ENCODE assay signal across 8 cellular contexts in genomic region chr12:40010899-40011774, GRCh38.
DNase-seq lines count a peak whose midpoint lies in the region; ATAC-seq and TF ChIP-seq lines count a peak whose summit lies in the region.

No MANE protein-coding gene starts in this region.

- no peak overlapping the region for H3K14ac ChIP-seq in H9 (ENCODE audit: insufficient read depth, low read length)

- H3K18ac ChIP-seq in H9 (ENCODE audit: insufficient read length, low read depth, low read length), result no peak overlapping the region

- H3T11ph ChIP-seq in H9 (ENCODE audit: low read length), result no peak overlapping the region

- no peaks in the 10 kb centered on the region for H3K36me3 Mint-ChIP-seq in H9 (ENCODE audit: insufficient read depth in 1 of 3, low read depth in 3 of 3)
- no peaks in the 10 kb centered on the region for H3K36me3 Mint-ChIP-seq in T-cell
- H3K36me3 Mint-ChIP-seq in brain, result peaks cover 14% of the 10 kb centered on the region
- H3K36me3 Mint-ChIP-seq in immature natural killer cell, result no peaks in the 10 kb centered on the region

- H3K23me2 ChIP-seq in H9 (ENCODE audit: insufficient read length, low read depth, low read length, poor library complexity, severe bottlenecking), result no peaks in the 10 kb centered on the region

- CTCF ChIA-PET in T-cell (lab: Charles Lee), result interaction anchor here (0.6 to 3.2 kb wide), 13 partner anchors 14 to 144 kb away, joined by 3 to 46 read pairs (median 3); partner anchors contain the start of gene SLC2A13 (in 2 of the 2)

- H3K4me1 ChIP-seq in H9 (ENCODE audit: insufficient read depth, low read length), result no peaks in the 10 kb centered on the region; the same call in 1 of the 2 replicates

- H2AK5ac ChIP-seq in H9 (ENCODE audit: insufficient read length, low read length), result no peak overlapping the region

- H3K4me1 Mint-ChIP-seq in H9 (peaks cover 12 to 24% of the 10 kb centered on the region in 2 experiments), T-cell (peaks cover 11 to 21% (median 15%) of the 10 kb centered on the region in 3 donors), brain (peaks cover 18% of the 10 kb centered on the region), immature natural killer cell (peaks cover 6 to 20% of the 10 kb centered on the region in 2 donors)

- no peak overlapping the region for H3K23ac ChIP-seq in H9 (ENCODE audit: insufficient read length, low read depth, low read length)

- no peak overlapping the region for H3K4ac ChIP-seq in H9 (ENCODE audit: low read depth, low read length)

- H4K91ac ChIP-seq in H9 (ENCODE audit: insufficient read length, low read depth, low read length), result no peak overlapping the region

- H2BK120ac ChIP-seq in H9 (ENCODE audit: low read depth, low read length, poor library complexity, severe bottlenecking), result no peak overlapping the region

- H3K4me2 ChIP-seq in H9 (ENCODE audit: insufficient read depth, insufficient read length, low read length), result no peak overlapping the region

- WGBS in H9 (ENCODE audit: extremely low coverage, insufficient read length, low lambda C conversion rate), result no CpG with 5 or more reads among the region's 11 CpGs

- H2BK5ac ChIP-seq in H9 (ENCODE audit: insufficient read length, low read length), result no peak overlapping the region

- H4K20me1 ChIP-seq in H9 (ENCODE audit: control insufficient read depth, insufficient read depth, insufficient read length), result no peaks in the 10 kb centered on the region

- H2AFZ ChIP-seq in H9 (ENCODE audit: low read length), result no peak overlapping the region

- no peaks in the 10 kb centered on the region for H3K79me1 ChIP-seq in H9 (ENCODE audit: insufficient read depth, low read depth, low read length, poor library complexity, severe bottlenecking)

- H3K27ac ChIP-seq in H9 (ENCODE audit: insufficient read length, low read depth, low read length), result no peak overlapping the region

- H3K79me2 ChIP-seq in H9 (ENCODE audit: insufficient read depth, low read length), result no peaks in the 10 kb centered on the region

- DNase-seq in NCI-H524 (lab: John Stamatoyannopoulos, UW), result peak; percentile 5 to 46
- DNase-seq in NCI-H524 treated with DMSO at 0.1 percent for 48 hours (lab: John Stamatoyannopoulos, UW), result no peak
- peak; percentile 61 for DNase-seq in H9
- DNase-seq in T-cell, result peak in 30 of 34 experiments; percentile 6 to 63 (median 36)
- DNase-seq in immature natural killer cell, result peak; percentile 64 to 72 (median 70)
- peak; percentile 39 for DNase-seq in stimulated activated CD4-positive, alpha-beta T cell treated with anti-CD3 and anti-CD28 coated beads, Interleukin-1b, Interleukin-23, amount 100 ng/mL, for 48 hours

- H3K27me3 Mint-ChIP-seq in H9 (ENCODE audit: low read depth) (no peaks in the 10 kb centered on the region), T-cell (no peaks in the 10 kb centered on the region), brain (no peaks in the 10 kb centered on the region), immature natural killer cell (ENCODE audit: low read depth in 3 of 3) (no peaks in the 10 kb centered on the region)

- no peaks in the 10 kb centered on the region for H3K27me3 ChIP-seq in H9 (ENCODE audit: insufficient read depth, low read length)

- no peak overlapping the region for H4K5ac ChIP-seq in H9 (ENCODE audit: insufficient read length, low read depth, low read length)

- H2BK20ac ChIP-seq in H9 (ENCODE audit: low read depth, low read length, poor library complexity, severe bottlenecking), result no peak overlapping the region

- H3K27ac Mint-ChIP-seq in H9, result peak overlapping the region in 2 of 3 experiments; percentile 63 to 87; a peak in 3 of 7 replicates
- no peak overlapping the region for H3K27ac Mint-ChIP-seq in T-cell
- no peak overlapping the region for H3K27ac Mint-ChIP-seq in brain
- H3K27ac Mint-ChIP-seq in immature natural killer cell, result peak overlapping the region; percentile 61 to 77 (median 72)

- H4K8ac ChIP-seq in H9 (replicated peaks; ENCODE audit: insufficient read length, low read depth, low read length), result no peak overlapping the region

- TF ChIP-seq CTCF in H9 (conservative IDR thresholded peaks at IDR 0.05), result peak; percentile 86
- TF ChIP-seq CTCF in LNCAP (IDR thresholded peaks at IDR 0.05), result peak; percentile 89
- TF ChIP-seq CTCF in brain (conservative IDR thresholded peaks at IDR 0.05), result peak; percentile 60 to 64

- POLR2A ChIA-PET in T-cell (lab: Charles Lee), result interaction anchor here in 1 of 2 donors (0.7 kb wide), 1 partner anchor 97 kb away, joined by 7 read pairs; no protein-coding TSS in a partner anchor

- H3K4me3 Mint-ChIP-seq in H9, result no peak overlapping the region
- peak overlapping the region; percentile 47 to 66 (median 58) for H3K4me3 Mint-ChIP-seq in T-cell
- H3K4me3 Mint-ChIP-seq in brain, result peak overlapping the region in 1 of 5 experiments; percentile 31
- peak overlapping the region; percentile 66 to 87 (median 79) for H3K4me3 Mint-ChIP-seq in immature natural killer cell

- H3K9ac ChIP-seq in H9 (ENCODE audit: extremely low read depth, insufficient read length, low read length), result no peak overlapping the region

- peak; percentile 74 to 92 (median 82) for ATAC-seq in T-cell (replicated peaks in 1 of 4)

- no peak overlapping the region for H2BK12ac ChIP-seq in H9 (ENCODE audit: insufficient read length, low read depth, low read length)

- no peak overlapping the region for H3K56ac ChIP-seq in H9 (ENCODE audit: insufficient read length, low read depth, low read length)

- no peaks in the 10 kb centered on the region for H3K9me3 Mint-ChIP-seq in H9
- H3K9me3 Mint-ChIP-seq in T-cell, result no peaks in the 10 kb centered on the region
- no peaks in the 10 kb centered on the region for H3K9me3 Mint-ChIP-seq in brain
- H3K9me3 Mint-ChIP-seq in immature natural killer cell, result no peaks in the 10 kb centered on the region

- H2BK15ac ChIP-seq in H9 (ENCODE audit: low read depth, low read length), result 0 out of 2 replicates have a peak overlapping the region, but pooled peaks have one; percentile 76

- H3K9me3 ChIP-seq in H9 (ENCODE audit: control insufficient read depth, low read depth, low read length), result no peaks in the 10 kb centered on the region

Comparison
In these comparisons a context has a peak if more than half of its experiments do, and no peak if none do; other contexts are left out.
1. H3K27ac Mint-ChIP-seq: peak in H9 (2 of 3) and immature natural killer cell (6 of 6); none in T-cell (0 of 2) and brain (0 of 5).
2. H3K4me3 Mint-ChIP-seq: peak in T-cell (3 of 3) and immature natural killer cell (5 of 5); none in H9 (0 of 2).
3. Peak in every context shown above with its lines, with median percentiles within 50 percentile points of each other: CTCF ChIP-seq.